7 cellular contexts compared by ENCODE assay signal in the genomic region with DNA sequence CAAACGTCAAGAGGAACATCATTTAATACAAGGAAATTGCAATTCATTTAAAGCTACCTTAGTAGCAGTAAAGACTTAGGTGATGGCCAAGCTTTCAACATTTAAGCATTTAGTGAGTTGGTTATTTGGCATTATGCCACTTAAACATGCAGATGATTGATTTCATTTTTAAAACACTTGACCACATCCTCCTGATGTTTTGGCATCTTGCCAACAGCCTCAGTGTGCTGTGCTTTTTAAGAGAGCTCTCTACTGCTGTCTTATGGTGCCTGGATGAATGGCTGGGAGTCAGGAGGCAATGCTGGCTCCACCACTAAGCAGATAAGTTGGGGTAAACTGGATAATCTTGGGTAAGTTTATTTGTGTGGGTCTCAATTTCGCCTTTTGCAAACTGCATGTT.
DNase-seq lines count a peak whose midpoint lies in the region; ATAC-seq and TF ChIP-seq lines count a peak whose summit lies in the region.

No MANE protein-coding gene starts in this region.

- no peak overlapping the region for H3K4me3 Mint-ChIP-seq in activated CD4-positive, alpha-beta memory T cell treated with anti-CD3 and anti-CD28 coated beads for 36 hours
- no peak overlapping the region for H3K4me3 Mint-ChIP-seq in Caco-2 (ENCODE audit: unreplicated experiment)

- no peaks in the 10 kb centered on the region for H3K9me3 Mint-ChIP-seq in activated CD4-positive, alpha-beta memory T cell treated with anti-CD3 and anti-CD28 coated beads for 36 hours
- H3K9me3 Mint-ChIP-seq in Caco-2 (ENCODE audit: unreplicated experiment) = no peaks in the 10 kb centered on the region

- peak; percentile 56 for ATAC-seq in GM18520 (IDR thresholded peaks at IDR 0.05; ENCODE audit: unreplicated experiment)
- ATAC-seq in HG02970 (IDR thresholded peaks at IDR 0.05; ENCODE audit: low FRiP score, unreplicated experiment) = peak; percentile 81

- DNase-seq in NCI-H345 (lab: John Stamatoyannopoulos, UW) = peak; percentile 85
- peak; percentile 79 for DNase-seq in activated CD4-positive, alpha-beta memory T cell treated with anti-CD3 and anti-CD28 coated beads for 36 hours
- peak; percentile 49 for DNase-seq in epidermal melanocyte (ENCODE audit: insufficient read length, low spot score)
- DNase-seq in stimulated activated CD4-positive, alpha-beta T cell treated with anti-CD3 and anti-CD28 coated beads, Interleukin-12 subunit alpha, Interleukin-12 subunit beta, amount 100 ng/mL, for 24 hours (ENCODE audit: low read depth in 2 of 2) = peak; percentile 16 to 29
- no peak for DNase-seq in Caco-2

- peaks cover 30% of the 10 kb centered on the region for H3K4me1 Mint-ChIP-seq in activated CD4-positive, alpha-beta memory T cell treated with anti-CD3 and anti-CD28 coated beads for 36 hours (ENCODE audit: low read depth)
- H3K4me1 Mint-ChIP-seq in Caco-2 (ENCODE audit: low read depth, unreplicated experiment) = no peaks in the 10 kb centered on the region

- CTCF ChIA-PET in activated CD4-positive, alpha-beta memory T cell treated with anti-CD3 and anti-CD28 coated beads for 36 hours (lab: Charles Lee) = interaction anchor here (0.7 to 1.4 kb wide), 6 partner anchors 10 to 1235 kb away, joined by 3 to 4 read pairs (median 3); a partner anchor contains a TSS
- CTCF ChIA-PET in Caco-2 (lab: Charles Lee) = no interaction called here

- H3K27me3 Mint-ChIP-seq in activated CD4-positive, alpha-beta memory T cell treated with anti-CD3 and anti-CD28 coated beads for 36 hours = no peaks in the 10 kb centered on the region
- H3K27me3 Mint-ChIP-seq in Caco-2 (ENCODE audit: insufficient read depth, unreplicated experiment) = peaks cover 2% of the 10 kb centered on the region

- no peaks in the 10 kb centered on the region for H3K36me3 ChIP-seq in Caco-2 (ENCODE audit: control insufficient read depth, insufficient read depth, low read length)

- no peak overlapping the region for H3K4me3 ChIP-seq in Caco-2 (ENCODE audit: low read depth, low read length)

- BruUV-seq in Caco-2 (replicated peaks; lab: Mats Ljungman, UMichigan) = no TSS peak

- no peak for TF ChIP-seq CTCF in Caco-2 (IDR thresholded peaks at IDR 0.05; ENCODE audit: insufficient read depth in 1 of 2, low read depth in 1 of 2, low read length in 1 of 2, severe bottlenecking in 1 of 2, unreplicated experiment in 1 of 2)

- intact Hi-C loops in activated CD4-positive, alpha-beta memory T cell treated with anti-CD3 and anti-CD28 coated beads for 36 hours (cut with micrococcal nuclease) = loop anchor here (1.0 to 5.0 kb wide), 6 partner anchors 10 to 363 kb away; no protein-coding TSS in a partner anchor
- intact Hi-C loops in Caco-2 (cut with micrococcal nuclease; ENCODE audit: unreplicated experiment) = no loop called here

- no peaks in the 10 kb centered on the region for H3K36me3 Mint-ChIP-seq in activated CD4-positive, alpha-beta memory T cell treated with anti-CD3 and anti-CD28 coated beads for 36 hours
- H3K36me3 Mint-ChIP-seq in Caco-2 (ENCODE audit: insufficient read depth, unreplicated experiment) = no peaks in the 10 kb centered on the region

- H3K4me1 ChIP-seq in Caco-2 = no peaks in the 10 kb centered on the region

- H3K27me3 ChIP-seq in Caco-2 (replicated peaks; ENCODE audit: control insufficient read depth, insufficient read depth, low read length) = no peaks in the 10 kb centered on the region

- peak overlapping the region; percentile 67 for H3K27ac Mint-ChIP-seq in activated CD4-positive, alpha-beta memory T cell treated with anti-CD3 and anti-CD28 coated beads for 36 hours
- no peak overlapping the region for H3K27ac Mint-ChIP-seq in Caco-2 (ENCODE audit: unreplicated experiment)

- H3K9me3 ChIP-seq in Caco-2 = no peaks in the 10 kb centered on the region

- POLR2A ChIA-PET in activated CD4-positive, alpha-beta memory T cell treated with anti-CD3 and anti-CD28 coated beads for 36 hours (lab: Charles Lee) = interaction anchor here (0.9 to 1.2 kb wide), 2 partner anchors 10 to 34 kb away, joined by 3 to 4 read pairs; no protein-coding TSS in a partner anchor
- POLR2A ChIA-PET in Caco-2 (lab: Charles Lee) = no interaction called here

Comparison
In these comparisons a context has a peak if more than half of its experiments do, and no peak if none do; other contexts are left out.
1. DNase-seq: peak in NCI-H345 (single experiment), activated CD4-positive, alpha-beta memory T cell treated with anti-CD3 and anti-CD28 coated beads for 36 hours (single experiment), epidermal melanocyte (single experiment) and stimulated activated CD4-positive, alpha-beta T cell treated with anti-CD3 and anti-CD28 coated beads, Interleukin-12 subunit alpha, Interleukin-12 subunit beta, amount 100 ng/mL, for 24 hours (2 of 2); none in Caco-2 (0 of 2).